8 cellular contexts compared by ENCODE assay signal in genomic region chr1:225999912-226000337, GRCh38. TPM values are rescaled to one million over a fixed set of nuclear protein-coding genes. Genes with fewer than 3 reads are reported as not detected.
DNase-seq lines count a peak whose midpoint lies in the region; ATAC-seq and TF ChIP-seq lines count a peak whose summit lies in the region.

No MANE protein-coding gene starts in this region.

- H3K4me1 ChIP-seq in ovary (ENCODE audit: insufficient read depth): peaks cover 2% of the 10 kb centered on the region

- peak overlapping the region; percentile 73 for H3K9ac ChIP-seq in SU-DHL-6 (ENCODE audit: low read length)

- H3K36me3 ChIP-seq in SU-DHL-6 (ENCODE audit: low read length) (peaks cover 6% of the 10 kb centered on the region; the same call in 1 of the 2 replicates), ovary (no peaks in the 10 kb centered on the region)

- no peaks in the 10 kb centered on the region for H3K27me3 ChIP-seq in SU-DHL-6 (ENCODE audit: low read length)
- no peaks in the 10 kb centered on the region for H3K27me3 ChIP-seq in ovary

- H2AFZ ChIP-seq in SU-DHL-6 (ENCODE audit: low read depth, low read length, severe bottlenecking): peak overlapping the region; percentile 27

- peaks cover 42% of the 10 kb centered on the region for H3K79me2 ChIP-seq in SU-DHL-6 (ENCODE audit: insufficient read depth, low read length)

- H4K20me1 ChIP-seq in SU-DHL-6 (ENCODE audit: low read depth, low read length): no peaks in the 10 kb centered on the region; the same call in 1 of the 2 replicates

- H3K4me3 ChIP-seq in SU-DHL-6 (ENCODE audit: insufficient read depth, low read length, poor library complexity, severe bottlenecking): peak overlapping the region; percentile 56
- H3K4me3 ChIP-seq in epithelial cell of proximal tubule (ENCODE audit: low read depth, low read length): peak overlapping the region; percentile 59
- H3K4me3 ChIP-seq in ovary: peak overlapping the region; percentile 86

- peak; percentile 82 for DNase-seq in CD1c-positive myeloid dendritic cell (ENCODE audit: extremely low spot score)
- peak; percentile 27 for DNase-seq in epithelial cell of proximal tubule (ENCODE audit: low read depth)
- DNase-seq in ovary: no peak
- DNase-seq in NCI-H1417 (lab: John Stamatoyannopoulos, UW): no peak
- no peak for DNase-seq in activated effector memory CD4-positive, alpha-beta T cell treated with anti-CD3 and anti-CD28 coated beads, Interleukin-2, amount 50 U/mL, for 16 hours

- intact Hi-C loops in ovary (cut with DNase I): loop anchor here in 2 of 4 donors (2.0 to 5.0 kb wide), 3 partner anchors 62 to 122 kb away; partner anchors contain the start of gene H3-3A (in 2 of the 2)

- TF ChIP-seq CTCF in SU-DHL-6 (IDR thresholded peaks at IDR 0.05; ENCODE audit: insufficient read depth, low read length, poor library complexity, severe bottlenecking) (no peak), epithelial cell of proximal tubule (conservative IDR thresholded peaks at IDR 0.05; ENCODE audit: low read depth, low read length) (no peak), ovary (IDR thresholded peaks at IDR 0.05) (no peak)

- peaks cover 15% of the 10 kb centered on the region for H3F3A ChIP-seq in SU-DHL-6 (ENCODE audit: insufficient read depth)

- TF ChIP-seq EP300 in ovary (IDR thresholded peaks at IDR 0.05): no peak

- peak; percentile 4 for TF ChIP-seq POLR2A in ovary (IDR thresholded peaks at IDR 0.05)

- H3K9me2 ChIP-seq in SU-DHL-6 (replicated peaks; ENCODE audit: insufficient read depth, low read length): no peaks in the 10 kb centered on the region

- H3K27ac ChIP-seq in SU-DHL-6 (ENCODE audit: low read depth, low read length) (peak overlapping the region; percentile 83), ovary (peak overlapping the region; percentile 40 to 91)

- H3K4me2 ChIP-seq in SU-DHL-6 (ENCODE audit: low read depth, low read length, poor library complexity, severe bottlenecking): peak overlapping the region; percentile 93

- peak; percentile 29 for ATAC-seq in GM19023 (IDR thresholded peaks at IDR 0.05; ENCODE audit: unreplicated experiment)
- peak; percentile 32 for ATAC-seq in HG03135 (IDR thresholded peaks at IDR 0.05; ENCODE audit: unreplicated experiment)

- 3 to 23% (median 5%) methylated on average over 10 of the region's 10 CpGs for WGBS in ovary, 3 donors

- no peaks in the 10 kb centered on the region for H3K9me3 ChIP-seq in SU-DHL-6 (ENCODE audit: insufficient read depth, low read length)
- H3K9me3 ChIP-seq in ovary: no peaks in the 10 kb centered on the region

RNA-seq across cellular contexts. Expression of gene SDE2, which starts 0.8 kb away (rescaled TPM):
- total RNA-seq in epithelial cell of proximal tubule (19.4 and 20.7 TPM in 2 replicates), ovary (10 to 100 TPM; 16.0 to 24.4 (median 18.3) TPM)
- 10 to 100 TPM; 13.1 to 13.2 TPM for polyA plus RNA-seq in ovary

RNA-seq across cellular contexts. Expression of gene LEFTY2, which starts 58.9 kb away (rescaled TPM):
- 0.36 TPM in 1 of 2 replicates, not detected in the other for total RNA-seq in epithelial cell of proximal tubule
- total RNA-seq in ovary: 100 to 1,000 TPM in 1 of 7 donors, 10 to 100 TPM in 5, 1 to 10 TPM in 1; 9.7 to 196 (median 21.4) TPM
- 10 to 100 TPM; 20.3 to 37.2 TPM for polyA plus RNA-seq in ovary

Comparison
In these comparisons a context has a peak if more than half of its experiments do, and no peak if none do; other contexts are left out.
1. DNase-seq: peak in CD1c-positive myeloid dendritic cell (single experiment) and epithelial cell of proximal tubule (single experiment); none in ovary (0 of 5), NCI-H1417 (0 of 3) and activated effector memory CD4-positive, alpha-beta T cell treated with anti-CD3 and anti-CD28 coated beads, Interleukin-2, amount 50 U/mL, for 16 hours (single experiment).
2. Peak in every context shown above with its lines, with median percentiles within 50 percentile points of each other: H3K4me3 ChIP-seq.